In the genomic region with DNA sequence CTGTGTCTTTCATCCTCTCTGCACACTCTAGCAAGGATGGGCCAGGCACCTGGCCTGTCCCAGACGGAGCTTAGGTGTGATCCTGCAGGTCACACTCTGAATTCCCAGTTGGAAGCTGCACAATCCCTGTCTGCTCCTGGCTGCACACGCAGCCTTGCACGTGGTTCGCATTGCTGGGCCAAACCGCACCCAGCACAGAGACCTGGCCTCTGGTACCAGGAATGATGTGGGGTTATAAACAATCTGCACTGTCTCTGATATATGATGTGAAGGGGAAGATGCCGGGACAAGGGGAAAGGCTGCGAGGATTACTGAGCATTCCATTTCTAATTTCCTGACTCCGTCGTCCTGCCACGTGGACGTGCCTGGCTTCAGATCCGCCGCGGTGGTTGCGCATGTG, we compare ENCODE assay signal across 15 cellular contexts.
A peak's percentile ranks its signal among the peaks of the same experiment; 100 is the strongest.
DNase-seq lines count a peak whose midpoint lies in the region; ATAC-seq, FAIRE-seq and TF ChIP-seq lines count a peak whose summit lies in the region.
"Had no signal": no experiment of that assay in that cellular context is flagged by ENCODE, and none has a peak within 500 bp of the region (broad histone marks: within the 10 kb centered on the region; RNA-seq: fewer than 3 reads in every experiment).

No MANE protein-coding gene starts in this region.

- H4K12ac ChIP-seq in trophoblast cell (ENCODE audit: low read depth, low read length): no peak overlapping the region

- H2BK5ac ChIP-seq in H1 (ENCODE audit: low read depth, low read length) (no peak overlapping the region; the same call in 1 of the 2 replicates), trophoblast cell (ENCODE audit: low read depth, low read length, poor library complexity) (no peak overlapping the region)

- TF ChIP-seq POLR2A in H1 (IDR thresholded peaks at IDR 0.05; ENCODE audit: control extremely low read depth in 1 of 2, low read depth in 2 of 2, low read length in 2 of 2): no peak

- H4K20me1 ChIP-seq in GM23338 (replicated peaks; ENCODE audit: insufficient read depth) (no peaks in the 10 kb centered on the region), H1 (replicated peaks in 1 of 2; ENCODE audit: control insufficient read depth in 1 of 2, insufficient read depth in 2 of 2, low read length in 2 of 2) (no peaks in the 10 kb centered on the region)

- H2BK15ac ChIP-seq in H1 (ENCODE audit: low read length): no peak overlapping the region

- no peak overlapping the region for H2AK5ac ChIP-seq in H1 (ENCODE audit: low read depth, low read length)
- H2AK5ac ChIP-seq in trophoblast cell (ENCODE audit: low read length): no peak overlapping the region

- H4K8ac ChIP-seq in H1 (ENCODE audit: extremely low read depth, insufficient read depth, low read length): no peak overlapping the region
- no peak overlapping the region for H4K8ac ChIP-seq in trophoblast cell (ENCODE audit: low read depth, low read length)

- H3K79me2 ChIP-seq in GM23338 (replicated peaks; ENCODE audit: insufficient read depth) (no peaks in the 10 kb centered on the region), H1 (ENCODE audit: control insufficient read depth in 1 of 2, insufficient read depth in 2 of 2, low read length in 2 of 2) (no peaks in the 10 kb centered on the region), trophoblast cell (ENCODE audit: control insufficient read depth, insufficient read depth, low read length, poor library complexity) (no peaks in the 10 kb centered on the region)

- FAIRE-seq in H1 (lab: Jason Lieb, UNC): no peak
- FAIRE-seq: A204.1, GM19239 had no signal

- H3K27me3 Mint-ChIP-seq in GM23338 (ENCODE audit: insufficient read depth, low read depth, poor library complexity): peaks cover 3% of the 10 kb centered on the region
- H3K27me3 Mint-ChIP-seq in mesothelial cell of epicardium (ENCODE audit: low read depth): peaks cover 14% of the 10 kb centered on the region

- H3K4me2 ChIP-seq in GM23338: no peak overlapping the region
- no peak overlapping the region for H3K4me2 ChIP-seq in H1 (ENCODE audit: insufficient read depth in 1 of 2, low read depth in 2 of 2, low read length in 2 of 2)
- no peak overlapping the region for H3K4me2 ChIP-seq in trophoblast cell (ENCODE audit: low read length)

- H3K9me3 ChIP-seq in H1 (ENCODE audit: insufficient read depth in 2 of 2, low read depth in 1 of 2, low read length in 1 of 2) (no peaks in the 10 kb centered on the region), trophoblast cell (ENCODE audit: insufficient read depth, low read depth, low read length) (peaks cover 6% of the 10 kb centered on the region)
- H3K9me3 ChIP-seq: BE2C, Caco-2 had no signal

- H2BK120ac ChIP-seq in H1 (replicated peaks; ENCODE audit: low read depth, low read length) (no peak overlapping the region), trophoblast cell (ENCODE audit: insufficient read depth, low read length, poor library complexity) (no peak overlapping the region)

- H3K23me2 ChIP-seq in H1 (ENCODE audit: low read depth, low read length): no peaks in the 10 kb centered on the region

- H3K27ac Mint-ChIP-seq in GM23338 (no peak overlapping the region), mesothelial cell of epicardium (peak overlapping the region; percentile 1)
- H3K27ac Mint-ChIP-seq: CD14-positive monocyte; CD8-positive, alpha-beta T cell had no signal

- H3K36me3 ChIP-seq in GM23338 (ENCODE audit: insufficient read depth) (no peaks in the 10 kb centered on the region), H1 (ENCODE audit: control insufficient read depth in 2 of 4, insufficient read depth in 4 of 4, low read length in 3 of 4) (no peaks in the 10 kb centered on the region), trophoblast cell (ENCODE audit: control insufficient read depth in 1 of 2, insufficient read depth in 2 of 2, low read length in 2 of 2) (no peaks in the 10 kb centered on the region)
- H3K36me3 ChIP-seq: BE2C had no signal

- no peak overlapping the region for H3K4me3 Mint-ChIP-seq in GM23338
- peak overlapping the region; percentile 9 for H3K4me3 Mint-ChIP-seq in mesothelial cell of epicardium
- H3K4me3 Mint-ChIP-seq: CD14-positive monocyte; CD8-positive, alpha-beta T cell had no signal

- no peak overlapping the region for H4K5ac ChIP-seq in H1 (ENCODE audit: insufficient read length, low read depth, low read length)

- no peak overlapping the region for H3K27ac ChIP-seq in GM23338 (ENCODE audit: low read depth)
- H3K27ac ChIP-seq in H1 (ENCODE audit: low read depth, low read length): no peak overlapping the region
- H3K27ac ChIP-seq in trophoblast cell (ENCODE audit: low read depth, low read length): no peak overlapping the region

- H4K91ac ChIP-seq in H1 (replicated peaks; ENCODE audit: insufficient read length, low read length) (no peak overlapping the region), trophoblast cell (ENCODE audit: low read depth, low read length) (no peak overlapping the region)

- H3F3A ChIP-seq in GM23338 (replicated peaks; ENCODE audit: low read depth): no peaks in the 10 kb centered on the region

- no peak overlapping the region for H3K14ac ChIP-seq in H1 (ENCODE audit: insufficient read length)
- no peak overlapping the region for H3K14ac ChIP-seq in trophoblast cell (ENCODE audit: low read length)

- no peak overlapping the region for H2BK20ac ChIP-seq in H1 (ENCODE audit: low read length)

- H3K36me3 Mint-ChIP-seq in GM23338 (ENCODE audit: low read depth): no peaks in the 10 kb centered on the region
- no peaks in the 10 kb centered on the region for H3K36me3 Mint-ChIP-seq in mesothelial cell of epicardium
- H3K36me3 Mint-ChIP-seq: CD14-positive monocyte; CD8-positive, alpha-beta T cell had no signal

- H2AFZ ChIP-seq in GM23338 (peak overlapping the region; percentile 47; the same call in 1 of the 2 replicates), H1 (ENCODE audit: low read length) (no peak overlapping the region), trophoblast cell (ENCODE audit: insufficient read depth, low read length, poor library complexity) (no peak overlapping the region)

- H2BK12ac ChIP-seq in H1 (ENCODE audit: low read depth, low read length): no peak overlapping the region; the same call in 1 of the 2 replicates
- H2BK12ac ChIP-seq in trophoblast cell (ENCODE audit: low read length): no peak overlapping the region

- H3K18ac ChIP-seq in H1 (ENCODE audit: extremely low read depth, low read length) (no peak overlapping the region), trophoblast cell (ENCODE audit: low read length) (no peak overlapping the region)

- no peak for ATAC-seq in GM23338
- no peak for ATAC-seq in GM21737 (IDR thresholded peaks at IDR 0.05; ENCODE audit: unreplicated experiment)
- ATAC-seq: CD8-positive, alpha-beta T cell had no signal

- H3K23ac ChIP-seq in H1 (ENCODE audit: insufficient read length) (no peak overlapping the region), trophoblast cell (ENCODE audit: low read length) (no peak overlapping the region)

- H3K4ac ChIP-seq in H1 (replicated peaks; ENCODE audit: insufficient read length, low read depth, low read length) (peak overlapping the region; percentile 63), trophoblast cell (ENCODE audit: low read depth, low read length) (no peak overlapping the region)

- H3K27me3 ChIP-seq in GM23338 (ENCODE audit: insufficient read depth): no peaks in the 10 kb centered on the region
- H3K27me3 ChIP-seq in H1 (replicated peaks in 1 of 4; ENCODE audit: control insufficient read depth in 3 of 4, extremely low read depth in 1 of 4, insufficient read depth in 3 of 4, low read length in 3 of 4): no peaks in the 10 kb centered on the region
- H3K27me3 ChIP-seq in trophoblast cell (ENCODE audit: insufficient read depth, low read length): no peaks in the 10 kb centered on the region
- H3K27me3 ChIP-seq: BE2C had no signal

- H3K4me1 Mint-ChIP-seq in GM23338 (peaks cover 8% of the 10 kb centered on the region; the same call in 2 of the 3 replicates), mesothelial cell of epicardium (peaks cover 13% of the 10 kb centered on the region)

- no peak for TF ChIP-seq EP300 in H1 (IDR thresholded peaks at IDR 0.05; ENCODE audit: borderline replicate concordance in 1 of 2, low read depth in 2 of 2, low read length in 2 of 2)

- TF ChIP-seq CTCF in GM23338 (conservative IDR thresholded peaks at IDR 0.05; ENCODE audit: low read depth in 2 of 2) (no peak), H1 (IDR thresholded peaks at IDR 0.05; ENCODE audit: control extremely low read depth in 1 of 3, insufficient read depth in 1 of 3, low read depth in 1 of 3, low read length in 3 of 3) (no peak), mesothelial cell of epicardium (IDR thresholded peaks at IDR 0.05; ENCODE audit: unreplicated experiment) (no peak)

- H3K79me1 ChIP-seq in H1 (ENCODE audit: low read depth, low read length): no peaks in the 10 kb centered on the region
- H3K79me1 ChIP-seq in trophoblast cell (ENCODE audit: low read length): no peaks in the 10 kb centered on the region

- no peak for TF ChIP-seq RAD21 in H1 (IDR thresholded peaks at IDR 0.05 in 1 of 2, conservative IDR thresholded peaks at IDR 0.05 in 1 of 2; ENCODE audit: low read depth in 2 of 2, low read length in 2 of 2)

- no peak for DNase-seq in GM23338 (ENCODE audit: low spot score)
- no peak for DNase-seq in H1 (ENCODE audit: low read depth in 1 of 2, low spot score in 2 of 2)
- DNase-seq in mesothelial cell of epicardium (ENCODE audit: low spot score in 2 of 2, unreplicated experiment in 2 of 2): no peak
- no peak for DNase-seq in trophoblast cell
- no peak for DNase-seq in activated effector memory CD4-positive, alpha-beta T cell treated with Interleukin-2 at 50 U/mL for 16 hours
- no peak for DNase-seq in anterior cingulate cortex (lab: John Stamatoyannopoulos, UW)
- DNase-seq: BE2C; Caco-2; CD8-positive, alpha-beta T cell; GF-D8; H7 had no signal

- H3K9ac ChIP-seq in H1 (replicated peaks in 1 of 4; ENCODE audit: extremely low read depth in 1 of 4, low read depth in 3 of 4, low read length in 3 of 4) (no peak overlapping the region), trophoblast cell (ENCODE audit: low read length) (peak overlapping the region; percentile 19)

- H3K4me3 ChIP-seq in GM23338: no peak overlapping the region
- no peak overlapping the region for H3K4me3 ChIP-seq in H1 (ENCODE audit: extremely low read depth in 1 of 4, insufficient read depth in 2 of 4, low read depth in 3 of 4, low read length in 4 of 4)
- no peak overlapping the region for H3K4me3 ChIP-seq in trophoblast cell (ENCODE audit: low read depth, low read length)

- H3K9me2 ChIP-seq in GM23338 (ENCODE audit: insufficient read depth): peaks cover 14% of the 10 kb centered on the region

- POLR2A ChIA-PET in H1 (lab: Charles Lee; ENCODE audit: partially characterized antibody): no interaction called here

- no peaks in the 10 kb centered on the region for H3K4me1 ChIP-seq in GM23338 (ENCODE audit: insufficient read depth)
- H3K4me1 ChIP-seq in H1 (replicated peaks in 1 of 4; ENCODE audit: control insufficient read depth in 3 of 4, insufficient read depth in 4 of 4, low read length in 3 of 4): no peaks in the 10 kb centered on the region
- no peaks in the 10 kb centered on the region for H3K4me1 ChIP-seq in trophoblast cell (ENCODE audit: control insufficient read depth in 1 of 2, insufficient read depth in 2 of 2, low read length in 2 of 2)
- H3K4me1 ChIP-seq: BE2C, Caco-2 had no signal

- WGBS in H1 (ENCODE audit: extremely low coverage in 1 of 2, insufficient coverage in 1 of 2, insufficient read length in 1 of 2, insufficient replicate concordance in 2 of 2, low coverage in 1 of 2, low lambda C conversion rate in 2 of 2, missing lambda C conversion rate in 1 of 2), 2 experiments: 87% methylated on average over 15 of the region's 15 CpGs; no CpG with 5 or more reads in 1 of the 2 experiments
- WGBS in trophoblast cell (ENCODE audit: extremely low coverage, insufficient coverage, insufficient read length): no CpG with 5 or more reads among the region's 15 CpGs

- H3K56ac ChIP-seq in H1 (replicated peaks; ENCODE audit: insufficient read length, low read depth, low read length): no peak overlapping the region

- H3K9me3 Mint-ChIP-seq in GM23338 (no peaks in the 10 kb centered on the region), mesothelial cell of epicardium (peaks cover 14% of the 10 kb centered on the region)
- H3K9me3 Mint-ChIP-seq: CD8-positive, alpha-beta T cell had no signal

- CTCF ChIA-PET in H1 (lab: Charles Lee; ENCODE audit: partially characterized antibody): interaction anchor here (1.5 kb wide), 1 partner anchor 53 kb away, joined by 8 read pairs; no protein-coding TSS in a partner anchor
